ENCODE assay signal across 18 cellular contexts in the genomic region with DNA sequence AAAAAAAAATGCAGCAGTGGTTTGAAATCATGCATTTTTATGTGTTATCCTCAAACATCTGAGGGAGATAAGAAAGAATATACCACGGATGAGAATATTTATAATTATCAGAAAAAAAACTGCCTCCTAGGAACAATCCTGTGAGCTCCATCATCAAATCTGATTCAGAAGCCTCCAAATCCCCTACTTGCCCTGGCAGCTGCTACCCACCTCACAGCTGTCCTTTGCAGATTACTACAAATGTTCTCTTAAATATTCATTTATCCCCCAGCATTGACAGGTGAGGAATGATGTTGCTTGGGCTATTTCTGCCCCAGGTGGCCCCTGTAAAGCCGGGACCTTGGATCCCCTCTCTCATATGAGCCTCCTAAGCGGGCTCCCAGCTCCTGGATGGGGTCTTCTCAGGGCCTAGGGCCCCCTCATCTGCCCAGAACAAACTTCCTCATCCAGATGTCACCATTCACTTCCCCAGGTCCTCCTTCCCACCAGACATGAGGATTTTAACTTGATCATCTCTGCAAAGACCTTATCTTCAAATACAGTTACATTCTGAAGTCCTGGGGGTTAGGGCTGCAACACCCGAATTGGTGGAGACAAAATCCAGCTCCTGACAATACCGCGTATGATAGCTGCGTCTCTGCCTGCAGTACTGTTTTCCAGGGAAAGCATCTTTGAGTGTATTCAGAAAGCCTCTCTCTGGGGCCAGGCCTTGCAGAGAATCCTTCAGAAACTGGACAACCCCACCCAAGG.
"Had no signal": no experiment of that assay in that cellular context is flagged by ENCODE, and none has a peak within 500 bp of the region (broad histone marks: within the 10 kb centered on the region; RNA-seq: fewer than 3 reads in every experiment).

No MANE protein-coding gene starts in this region.

- H3K4me1 ChIP-seq: left lung had no signal

- H3K4me3 ChIP-seq: cardiac muscle cell, left lung, ovary, sigmoid colon, thyroid gland had no signal

- H3K9me3 ChIP-seq: gastrocnemius medialis, left lung, ovary, sigmoid colon, thyroid gland had no signal

- H3K27me3 ChIP-seq: cardiac muscle cell, ovary, thyroid gland had no signal

- DNase-seq: activated CD4-positive, alpha-beta T cell treated with anti-CD3 and anti-CD28 coated beads, Interleukin-2, amount 10 ng/mL, durations not matched to agents 24 days and 14 days; activated CD4-positive, CD25-positive, alpha-beta regulatory T cell; activated CD8-positive, alpha-beta T cell treated with anti-CD3 and anti-CD28 coated beads, Interleukin-2, amount 10 ng/mL, durations not matched to agents 7 days and 5 days; activated gamma-delta T cell; activated T-cell treated with anti-CD3 and anti-CD28 coated beads, Interleukin-2, amount 50 U/mL, for 4 hours; effector CD8-positive, alpha-beta T cell; gastrocnemius medialis; kidney; naive B cell; ovary; stimulated activated naive CD4-positive, alpha-beta T cell treated with Interleukin-2 at 50 U/mL for 16 hours; T-helper 1 cell; T-helper 9 cell; thyroid gland had no signal

- ATAC-seq: activated CD8-positive, alpha-beta T cell treated with anti-CD3 and anti-CD28 coated beads, Interleukin-2, amount 10 ng/mL, durations not matched to agents 7 days and 5 days; activated T-cell treated with anti-CD3 and anti-CD28 coated beads, Interleukin-2, amount 50 U/mL, for 4 hours; esophagus mucosa; gastrocnemius medialis had no signal

- FAIRE-seq: kidney had no signal

- H3K36me3 ChIP-seq: cardiac muscle cell, gastrocnemius medialis, left lung, ovary, sigmoid colon, thyroid gland had no signal

- H3K27ac ChIP-seq: cardiac muscle cell, gastrocnemius medialis, left lung, ovary, sigmoid colon, thyroid gland had no signal
